Comparison of ENCODE assay signal across 10 cellular contexts in the genomic region with DNA sequence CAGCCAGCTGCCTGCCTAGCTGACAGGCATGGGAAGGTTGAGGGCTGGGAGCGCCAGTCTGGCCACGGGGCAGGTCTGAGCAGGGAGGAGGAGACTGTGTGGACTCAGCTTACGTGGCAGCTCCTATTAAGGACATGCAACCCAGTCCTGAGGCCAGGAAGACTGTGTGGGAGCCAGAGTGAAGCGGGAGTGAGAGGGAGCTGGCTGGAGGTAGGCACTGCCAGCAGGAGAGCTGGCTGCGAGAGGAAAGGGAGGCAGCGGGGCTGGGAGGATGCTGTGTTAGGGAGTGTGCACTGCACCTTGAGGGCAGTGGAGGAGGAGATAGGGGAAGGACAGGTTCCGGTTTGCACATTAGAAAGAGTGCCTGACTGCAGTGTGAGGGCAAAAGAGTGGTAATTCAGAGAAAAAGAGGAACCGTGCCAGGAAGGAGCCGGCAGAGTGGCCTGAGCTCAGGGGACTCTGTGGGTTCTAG.
DNase-seq lines count a peak whose midpoint lies in the region; ATAC-seq and TF ChIP-seq lines count a peak whose summit lies in the region.
"Had no signal": no experiment of that assay in that cellular context is flagged by ENCODE, and none has a peak within 500 bp of the region (broad histone marks: within the 10 kb centered on the region; RNA-seq: fewer than 3 reads in every experiment).

No MANE protein-coding gene starts in this region.

- no peaks in the 10 kb centered on the region for H3K79me2 ChIP-seq in SK-N-SH (ENCODE audit: insufficient read depth)

- POLR2A ChIA-PET in SK-N-SH (lab: Yijun Ruan, JAX) = no interaction called here

- no peak overlapping the region for H3K9ac ChIP-seq in SK-N-SH

- no peaks in the 10 kb centered on the region for H3F3A ChIP-seq in SK-N-SH (replicated peaks; ENCODE audit: insufficient read depth)

- TF ChIP-seq EP300 in SK-N-SH (IDR thresholded peaks at IDR 0.05; ENCODE audit: borderline replicate concordance in 1 of 2, low read depth in 1 of 2, low read length in 1 of 2) = no peak

- no peak for TF ChIP-seq RAD21 in SK-N-SH (IDR thresholded peaks at IDR 0.05; ENCODE audit: low read length)

- no peak overlapping the region for H2AFZ ChIP-seq in SK-N-SH (ENCODE audit: low read depth)
- H2AFZ ChIP-seq: PC-9 had no signal

- H3K4me3 ChIP-seq in SK-N-SH (ENCODE audit: low read depth in 2 of 2, low read length in 1 of 2) (no peak overlapping the region), epithelial cell of esophagus (ENCODE audit: low read length) (no peak overlapping the region)
- H3K4me3 ChIP-seq: PC-9 had no signal

- H3K27ac ChIP-seq in SK-N-SH (ENCODE audit: low read depth in 2 of 2, low read length in 1 of 2) = no peak overlapping the region
- H3K27ac ChIP-seq: PC-9 had no signal

- CTCF ChIA-PET in SK-N-SH (lab: Yijun Ruan, JAX) = interaction anchor here (0.6 to 6.9 kb wide), 5 partner anchors 12 to 670 kb away, joined by 3 to 39 read pairs (median 3); no protein-coding TSS in a partner anchor

- H3K27me3 ChIP-seq in SK-N-SH (ENCODE audit: insufficient read depth) = no peaks in the 10 kb centered on the region; the same call in 1 of the 2 replicates

- H3K4me1 ChIP-seq in SK-N-SH (ENCODE audit: control insufficient read depth in 1 of 2, insufficient read depth in 2 of 2, low read depth in 1 of 2, low read length in 1 of 2) = peaks cover 0 to 12% of the 10 kb centered on the region in 2 experiments; a peak in 2 of 4 replicates

- no peaks in the 10 kb centered on the region for H3K9me2 ChIP-seq in SK-N-SH

- H3K36me3 ChIP-seq in SK-N-SH (replicated peaks in 1 of 2; ENCODE audit: control insufficient read depth in 1 of 2, insufficient read depth in 2 of 2, low read length in 1 of 2) = no peaks in the 10 kb centered on the region

- 72% methylated on average over 8 of the region's 9 CpGs for WGBS in SK-N-SH (ENCODE audit: low lambda C conversion rate)

- ATAC-seq in SK-N-SH treated with all-trans-retinoic acid at 6 μM for 48 hours (peak; percentile 30), HG03039 (IDR thresholded peaks at IDR 0.05; ENCODE audit: unreplicated experiment) (no peak)
- ATAC-seq in stimulated activated naive CD8-positive, alpha-beta T cell treated with anti-CD3 and anti-CD28 coated beads, Interleukin-15, Interleukin-2, amounts not matched to agents 100 U/mL and 50 U/mL, for 24 hours = peak; percentile 38

- no peaks in the 10 kb centered on the region for H3K9me3 ChIP-seq in SK-N-SH

- H4K20me1 ChIP-seq in SK-N-SH (ENCODE audit: insufficient read depth) = no peaks in the 10 kb centered on the region

- no peak for DNase-seq in SK-N-SH
- peak; percentile 74 to 77 for DNase-seq in Kasumi-1 (lab: John Stamatoyannopoulos, UW)
- peak; percentile 87 for DNase-seq in epithelial cell of esophagus (ENCODE audit: low read depth)
- no peak for DNase-seq in stimulated activated naive CD8-positive, alpha-beta T cell treated with anti-CD3 and anti-CD28 coated beads, Interleukin-15, Interleukin-2, amounts not matched to agents 100 U/mL and 50 U/mL, for 24 hours
- no peak for DNase-seq in activated gamma-delta T cell treated with Interleukin-2 at 50 U/mL for 16 hours
- DNase-seq in effector CD8-positive, alpha-beta T cell (lab: John Stamatoyannopoulos, UW) = no peak
- DNase-seq: effector CD4-positive, alpha-beta T cell had no signal

- no peak overlapping the region for H3K4me2 ChIP-seq in SK-N-SH
- H3K4me2 ChIP-seq: PC-9 had no signal

- TF ChIP-seq CTCF in SK-N-SH (IDR thresholded peaks at IDR 0.05) (no peak), epithelial cell of esophagus (IDR thresholded peaks at IDR 0.05; ENCODE audit: insufficient read depth, low read depth, low read length, missing control alignments) (peak; percentile 18)

TF ChIP-seq in SK-N-SH treated with all-trans-retinoic acid at 6 μM for 48 hours, 23 proteins besides CTCF, POLR2A, EP300 and RAD21:
- TF ChIP-seq ISL1 (CRISPR knock-in tag; IDR thresholded peaks at IDR 0.05) = no peak
- TF ChIP-seq ZNF8 (CRISPR knock-in tag; IDR thresholded peaks at IDR 0.05) = no peak
- TF ChIP-seq PPARA (CRISPR knock-in tag; IDR thresholded peaks at IDR 0.05; ENCODE audit: borderline replicate concordance) = no peak
- no peak for TF ChIP-seq ZNF565 (CRISPR knock-in tag; conservative IDR thresholded peaks at IDR 0.05; ENCODE audit: low read depth)
- no peak for TF ChIP-seq TOX (CRISPR knock-in tag; IDR thresholded peaks at IDR 0.05; ENCODE audit: borderline replicate concordance)

TF ChIP-seq in SK-N-SH, 30 proteins besides CTCF, POLR2A, EP300 and RAD21:
- TF ChIP-seq FOXJ3 (CRISPR knock-in tag; IDR thresholded peaks at IDR 0.05) (no peak), RFX5 (IDR thresholded peaks at IDR 0.05; ENCODE audit: low read length) (no peak), MXI1 (IDR thresholded peaks at IDR 0.05; ENCODE audit: low read depth, low read length) (no peak), POLR2AphosphoS5 (IDR thresholded peaks at IDR 0.05; ENCODE audit: low read depth, low read length) (no peak), TAF1 (IDR thresholded peaks at IDR 0.05; ENCODE audit: borderline replicate concordance, low read depth, low read length) (no peak), YY1 (IDR thresholded peaks at IDR 0.05; ENCODE audit: low read depth) (no peak)
- TF ChIP-seq, protein P1, sequence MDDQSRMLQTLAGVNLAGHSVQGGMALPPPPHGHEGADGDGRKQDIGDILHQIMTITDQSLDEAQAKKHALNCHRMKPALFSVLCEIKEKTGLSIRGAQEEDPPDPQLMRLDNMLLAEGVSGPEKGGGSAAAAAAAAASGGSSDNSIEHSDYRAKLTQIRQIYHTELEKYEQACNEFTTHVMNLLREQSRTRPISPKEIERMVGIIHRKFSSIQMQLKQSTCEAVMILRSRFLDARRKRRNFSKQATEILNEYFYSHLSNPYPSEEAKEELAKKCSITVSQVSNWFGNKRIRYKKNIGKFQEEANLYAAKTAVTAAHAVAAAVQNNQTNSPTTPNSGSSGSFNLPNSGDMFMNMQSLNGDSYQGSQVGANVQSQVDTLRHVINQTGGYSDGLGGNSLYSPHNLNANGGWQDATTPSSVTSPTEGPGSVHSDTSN (IDR thresholded peaks at IDR 0.05) = no peak
- TF ChIP-seq, protein P2, sequence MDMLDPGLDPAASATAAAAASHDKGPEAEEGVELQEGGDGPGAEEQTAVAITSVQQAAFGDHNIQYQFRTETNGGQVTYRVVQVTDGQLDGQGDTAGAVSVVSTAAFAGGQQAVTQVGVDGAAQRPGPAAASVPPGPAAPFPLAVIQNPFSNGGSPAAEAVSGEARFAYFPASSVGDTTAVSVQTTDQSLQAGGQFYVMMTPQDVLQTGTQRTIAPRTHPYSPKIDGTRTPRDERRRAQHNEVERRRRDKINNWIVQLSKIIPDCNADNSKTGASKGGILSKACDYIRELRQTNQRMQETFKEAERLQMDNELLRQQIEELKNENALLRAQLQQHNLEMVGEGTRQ (IDR thresholded peaks at IDR 0.05; ENCODE audit: borderline replicate concordance, low read depth, low read length) = no peak
- TF ChIP-seq, protein P3, sequence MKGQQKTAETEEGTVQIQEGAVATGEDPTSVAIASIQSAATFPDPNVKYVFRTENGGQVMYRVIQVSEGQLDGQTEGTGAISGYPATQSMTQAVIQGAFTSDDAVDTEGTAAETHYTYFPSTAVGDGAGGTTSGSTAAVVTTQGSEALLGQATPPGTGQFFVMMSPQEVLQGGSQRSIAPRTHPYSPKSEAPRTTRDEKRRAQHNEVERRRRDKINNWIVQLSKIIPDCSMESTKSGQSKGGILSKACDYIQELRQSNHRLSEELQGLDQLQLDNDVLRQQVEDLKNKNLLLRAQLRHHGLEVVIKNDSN (IDR thresholded peaks at IDR 0.05; ENCODE audit: borderline replicate concordance, low read depth) = no peak
- TF ChIP-seq, protein P4, sequence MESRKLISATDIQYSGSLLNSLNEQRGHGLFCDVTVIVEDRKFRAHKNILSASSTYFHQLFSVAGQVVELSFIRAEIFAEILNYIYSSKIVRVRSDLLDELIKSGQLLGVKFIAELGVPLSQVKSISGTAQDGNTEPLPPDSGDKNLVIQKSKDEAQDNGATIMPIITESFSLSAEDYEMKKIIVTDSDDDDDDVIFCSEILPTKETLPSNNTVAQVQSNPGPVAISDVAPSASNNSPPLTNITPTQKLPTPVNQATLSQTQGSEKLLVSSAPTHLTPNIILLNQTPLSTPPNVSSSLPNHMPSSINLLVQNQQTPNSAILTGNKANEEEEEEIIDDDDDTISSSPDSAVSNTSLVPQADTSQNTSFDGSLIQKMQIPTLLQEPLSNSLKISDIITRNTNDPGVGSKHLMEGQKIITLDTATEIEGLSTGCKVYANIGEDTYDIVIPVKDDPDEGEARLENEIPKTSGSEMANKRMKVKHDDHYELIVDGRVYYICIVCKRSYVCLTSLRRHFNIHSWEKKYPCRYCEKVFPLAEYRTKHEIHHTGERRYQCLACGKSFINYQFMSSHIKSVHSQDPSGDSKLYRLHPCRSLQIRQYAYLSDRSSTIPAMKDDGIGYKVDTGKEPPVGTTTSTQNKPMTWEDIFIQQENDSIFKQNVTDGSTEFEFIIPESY (IDR thresholded peaks at IDR 0.05; ENCODE audit: borderline replicate concordance, low read depth) = no peak

Comparison
In these comparisons a context has a peak if more than half of its experiments do, and no peak if none do; other contexts are left out.
1. DNase-seq: peak in Kasumi-1 (2 of 2) and epithelial cell of esophagus (single experiment); none in SK-N-SH (single experiment), stimulated activated naive CD8-positive, alpha-beta T cell treated with anti-CD3 and anti-CD28 coated beads, Interleukin-15, Interleukin-2, amounts not matched to agents 100 U/mL and 50 U/mL, for 24 hours (single experiment), activated gamma-delta T cell treated with Interleukin-2 at 50 U/mL for 16 hours (single experiment) and effector CD8-positive, alpha-beta T cell (single experiment).